Comparison of ENCODE assay signal across 24 cellular contexts in genomic region chr6:67219336-67219735, GRCh38.
DNase-seq lines count a peak whose midpoint lies in the region; TF ChIP-seq lines count a peak whose summit lies in the region.
"Had no signal": no experiment of that assay in that cellular context is flagged by ENCODE, and none has a peak within 500 bp of the region (broad histone marks: within the 10 kb centered on the region; RNA-seq: fewer than 3 reads in every experiment).

No MANE protein-coding gene starts in this region.

- no peak overlapping the region for H3K4ac ChIP-seq in neuronal stem cell (ENCODE audit: low read length)

- H2AK5ac ChIP-seq in neuronal stem cell (ENCODE audit: low read depth, low read length): no peak overlapping the region

- H2BK120ac ChIP-seq in neuronal stem cell (ENCODE audit: low read depth, low read length): no peak overlapping the region

- H3F3A ChIP-seq in SU-DHL-6 (ENCODE audit: insufficient read depth): no peaks in the 10 kb centered on the region

- H3K9ac ChIP-seq in SU-DHL-6 (ENCODE audit: low read length) (no peak overlapping the region), neuronal stem cell (ENCODE audit: low read depth, low read length, poor library complexity) (no peak overlapping the region)
- H3K9ac ChIP-seq: GM23248 had no signal

- DNase-seq in choroid plexus epithelial cell (ENCODE audit: low read depth) (peak; percentile 46), neuronal stem cell (ENCODE audit: low spot score) (no peak), activated gamma-delta T cell (lab: John Stamatoyannopoulos, UW) (no peak), NCI-H345 (lab: John Stamatoyannopoulos, UW) (no peak), DMS53 (lab: John Stamatoyannopoulos, UW) (no peak)
- no peak for DNase-seq in stimulated activated CD8-positive, alpha-beta memory T cell treated with anti-CD3 and anti-CD28 coated beads, Interleukin-4, amount 100 ng/mL, for 48 hours
- DNase-seq: Caco-2; CD8-positive, alpha-beta T cell; DMS79; EL; GDM1; GM23248; H7; KG1; NCI-H1092; NCI-H1436 treated with DMSO at 0.1 percent for 48 hours; NCI-H187 treated with DMSO at 0.1 percent for 48 hours; NCI-H446 treated with DMSO at 0.1 percent for 48 hours; NCI-H526; Right ventricle myocardium superior; RPMI8226 had no signal

- H2AFZ ChIP-seq in SU-DHL-6 (ENCODE audit: low read depth, low read length, severe bottlenecking): peak overlapping the region; percentile 30
- H2AFZ ChIP-seq in neuronal stem cell (ENCODE audit: low read length): no peak overlapping the region
- H2AFZ ChIP-seq: GM23248 had no signal

- H4K8ac ChIP-seq in neuronal stem cell (ENCODE audit: low read depth, low read length): no peak overlapping the region

- H3K4me1 ChIP-seq in neuronal stem cell (ENCODE audit: control insufficient read depth in 2 of 2, insufficient read depth in 1 of 2, low read depth in 1 of 2, low read length in 2 of 2): no peaks in the 10 kb centered on the region
- H3K4me1 ChIP-seq: Caco-2 had no signal

- H2BK12ac ChIP-seq in neuronal stem cell (ENCODE audit: low read length): no peak overlapping the region

- no peak overlapping the region for H2BK15ac ChIP-seq in neuronal stem cell (ENCODE audit: low read length)

- H3K18ac ChIP-seq in neuronal stem cell (ENCODE audit: low read length): no peak overlapping the region

- H3K36me3 ChIP-seq in SU-DHL-6 (ENCODE audit: low read length) (no peaks in the 10 kb centered on the region), neuronal stem cell (replicated peaks in 1 of 2; ENCODE audit: control insufficient read depth in 2 of 2, insufficient read depth in 2 of 2, low read length in 2 of 2) (no peaks in the 10 kb centered on the region)

- no peaks in the 10 kb centered on the region for H3K27me3 ChIP-seq in SU-DHL-6 (ENCODE audit: low read length)
- no peaks in the 10 kb centered on the region for H3K27me3 ChIP-seq in neuronal stem cell (ENCODE audit: control insufficient read depth in 3 of 3, insufficient read depth in 3 of 3, low read depth in 1 of 3, low read length in 3 of 3)

- no peak overlapping the region for H3K4me2 ChIP-seq in SU-DHL-6 (ENCODE audit: low read depth, low read length, poor library complexity, severe bottlenecking)
- no peak overlapping the region for H3K4me2 ChIP-seq in neuronal stem cell (ENCODE audit: insufficient read depth, low read length, poor library complexity, severe bottlenecking)

- H3K79me2 ChIP-seq in SU-DHL-6 (ENCODE audit: insufficient read depth, low read length): no peaks in the 10 kb centered on the region

- H3K9me3 ChIP-seq in SU-DHL-6 (ENCODE audit: insufficient read depth, low read length) (no peaks in the 10 kb centered on the region), neuronal stem cell (replicated peaks in 1 of 2; ENCODE audit: control insufficient read depth in 2 of 2, insufficient read depth in 1 of 2, low read depth in 1 of 2, low read length in 2 of 2) (no peaks in the 10 kb centered on the region)
- H3K9me3 ChIP-seq: Caco-2 had no signal

- H3K79me1 ChIP-seq in neuronal stem cell (ENCODE audit: low read depth, low read length): peaks cover 2% of the 10 kb centered on the region

- no peak overlapping the region for H3K14ac ChIP-seq in neuronal stem cell (ENCODE audit: low read length)

- no peak overlapping the region for H4K91ac ChIP-seq in neuronal stem cell (ENCODE audit: low read depth, low read length, poor library complexity)

- TF ChIP-seq CTCF in SU-DHL-6 (IDR thresholded peaks at IDR 0.05; ENCODE audit: insufficient read depth, low read length, poor library complexity, severe bottlenecking): no peak
- no peak for TF ChIP-seq CTCF in choroid plexus epithelial cell (conservative IDR thresholded peaks at IDR 0.05; ENCODE audit: low read depth, low read length)

- H3K27ac ChIP-seq in SU-DHL-6 (ENCODE audit: low read depth, low read length) (no peak overlapping the region), neuronal stem cell (replicated peaks; ENCODE audit: low read length) (no peak overlapping the region)
- H3K27ac ChIP-seq: C4-2B, GM23248 had no signal

- no peaks in the 10 kb centered on the region for H3K9me2 ChIP-seq in SU-DHL-6 (replicated peaks; ENCODE audit: insufficient read depth, low read length)

- H4K20me1 ChIP-seq in SU-DHL-6 (ENCODE audit: low read depth, low read length): no peaks in the 10 kb centered on the region

- no peak overlapping the region for H3K23ac ChIP-seq in neuronal stem cell (ENCODE audit: low read depth, low read length, poor library complexity)

- peak overlapping the region; percentile 3 for H2BK5ac ChIP-seq in neuronal stem cell (ENCODE audit: low read length)

- H3K4me3 ChIP-seq in SU-DHL-6 (ENCODE audit: insufficient read depth, low read length, poor library complexity, severe bottlenecking): no peak overlapping the region
- no peak overlapping the region for H3K4me3 ChIP-seq in choroid plexus epithelial cell (ENCODE audit: low read depth, low read length)
- no peak overlapping the region for H3K4me3 ChIP-seq in neuronal stem cell (ENCODE audit: low read length in 2 of 2)
- H3K4me3 ChIP-seq: GM12878, GM23248 had no signal

- WGBS in neuronal stem cell (ENCODE audit: extremely low coverage in 2 of 2, insufficient read length in 2 of 2, insufficient replicate concordance in 1 of 2), 2 donors: no CpG with 5 or more reads among the region's 2 CpGs
